25 cellular contexts compared by ENCODE assay signal in genomic region chr4:94305468-94306225, GRCh38. TPM values are rescaled to one million over a fixed set of nuclear protein-coding genes. Genes with fewer than 3 reads are reported as not detected.
DNase-seq lines count a peak whose midpoint lies in the region; ATAC-seq and TF ChIP-seq lines count a peak whose summit lies in the region.
"Had no signal": no experiment of that assay in that cellular context is flagged by ENCODE, and none has a peak within 500 bp of the region (broad histone marks: within the 10 kb centered on the region; RNA-seq: fewer than 3 reads in every experiment).

No MANE protein-coding gene starts in this region.

- H3K27me3 ChIP-seq in Caco-2 (replicated peaks; ENCODE audit: control insufficient read depth, insufficient read depth, low read length) (no peaks in the 10 kb centered on the region), tibial artery (no peaks in the 10 kb centered on the region)
- H3K27me3 ChIP-seq: pancreas, thyroid gland had no signal

- TF ChIP-seq CTCF in Caco-2 (IDR thresholded peaks at IDR 0.05; ENCODE audit: insufficient read depth in 1 of 2, low read depth in 1 of 2, low read length in 1 of 2, severe bottlenecking in 1 of 2, unreplicated experiment in 1 of 2) (no peak), progenitor cell of endocrine pancreas (IDR thresholded peaks at IDR 0.05; ENCODE audit: unreplicated experiment) (no peak), tibial artery (IDR thresholded peaks at IDR 0.05) (no peak)

- H3K36me3 ChIP-seq in Caco-2 (ENCODE audit: control insufficient read depth, insufficient read depth, low read length) (no peaks in the 10 kb centered on the region), tibial artery (no peaks in the 10 kb centered on the region)
- H3K36me3 ChIP-seq: HAP-1, pancreas, thyroid gland had no signal

- intact Hi-C loops in Caco-2 (cut with micrococcal nuclease; ENCODE audit: unreplicated experiment) (no loop called here), tibial artery (cut with DNase I; ENCODE audit: low total_unique reads) (no loop called here)

- CTCF ChIA-PET in Caco-2 (lab: Charles Lee) = interaction anchor here (1.4 to 2.1 kb wide), 2 partner anchors 26 to 28 kb away, joined by 3 to 9 read pairs; no protein-coding TSS in a partner anchor

- H3K4me1 ChIP-seq in Caco-2 = peaks cover 42% of the 10 kb centered on the region
- H3K4me1 ChIP-seq in tibial artery = peaks cover 0 to 5% (median 0%) of the 10 kb centered on the region in 4 donors
- H3K4me1 ChIP-seq: HAP-1, thyroid gland had no signal

- no peaks in the 10 kb centered on the region for H3K36me3 Mint-ChIP-seq in Caco-2 (ENCODE audit: insufficient read depth, unreplicated experiment)
- H3K36me3 Mint-ChIP-seq in progenitor cell of endocrine pancreas (ENCODE audit: insufficient read depth) = no peaks in the 10 kb centered on the region
- H3K36me3 Mint-ChIP-seq: CD8-positive, alpha-beta memory T cell; natural killer cell had no signal

- no peak overlapping the region for H3K4me3 Mint-ChIP-seq in Caco-2 (ENCODE audit: unreplicated experiment)
- H3K4me3 Mint-ChIP-seq in progenitor cell of endocrine pancreas (ENCODE audit: low read depth) = no peak overlapping the region
- H3K4me3 Mint-ChIP-seq: activated CD4-positive, alpha-beta T cell treated with anti-CD3 and anti-CD28 coated beads, Interleukin-2, amount 10 ng/mL, durations not matched to agents 24 days and 14 days; activated naive CD8-positive, alpha-beta T cell treated with anti-CD3 and anti-CD28 coated beads for 36 hours; activated T-helper 17 cell treated with anti-CD3 and anti-CD28 coated beads, Interleukin-2, amount 50 U/mL, for 72 hours; CD8-positive, alpha-beta memory T cell; natural killer cell had no signal

- H3K27ac ChIP-seq in tibial artery = no peak overlapping the region
- H3K27ac ChIP-seq: KMS-11, pancreas, thyroid gland had no signal

- H3K27me3 Mint-ChIP-seq in Caco-2 (ENCODE audit: insufficient read depth, unreplicated experiment) (no peaks in the 10 kb centered on the region), progenitor cell of endocrine pancreas (no peaks in the 10 kb centered on the region)
- H3K27me3 Mint-ChIP-seq: activated CD4-positive, alpha-beta T cell treated with anti-CD3 and anti-CD28 coated beads, Interleukin-2, amount 10 ng/mL, durations not matched to agents 24 days and 14 days; activated naive CD8-positive, alpha-beta T cell treated with anti-CD3 and anti-CD28 coated beads for 36 hours; activated T-helper 17 cell treated with anti-CD3 and anti-CD28 coated beads, Interleukin-2, amount 50 U/mL, for 72 hours; CD8-positive, alpha-beta memory T cell had no signal

- ATAC-seq in GM19463 (IDR thresholded peaks at IDR 0.05; ENCODE audit: unreplicated experiment) = no peak
- ATAC-seq: activated T-helper 17 cell treated with anti-CD3 and anti-CD28 coated beads, Interleukin-2, amount 50 U/mL, for 72 hours; natural killer cell; pancreas; stimulated activated naive CD8-positive, alpha-beta T cell treated with anti-CD3 and anti-CD28 coated beads, Interleukin-15, Interleukin-2, amounts not matched to agents 100 U/mL and 50 U/mL, for 24 hours had no signal

- no TSS peak for BruUV-seq in Caco-2 (replicated peaks; lab: Mats Ljungman, UMichigan)

- no peaks in the 10 kb centered on the region for H3K9me3 ChIP-seq in Caco-2
- H3K9me3 ChIP-seq in tibial artery = no peaks in the 10 kb centered on the region
- H3K9me3 ChIP-seq: HAP-1, pancreas, thyroid gland had no signal

- H3K27ac Mint-ChIP-seq in Caco-2 (ENCODE audit: unreplicated experiment) (peak overlapping the region; percentile 67), progenitor cell of endocrine pancreas (peak overlapping the region; percentile 32)
- H3K27ac Mint-ChIP-seq: activated CD4-positive, alpha-beta T cell treated with anti-CD3 and anti-CD28 coated beads, Interleukin-2, amount 10 ng/mL, durations not matched to agents 24 days and 14 days; activated naive CD8-positive, alpha-beta T cell treated with anti-CD3 and anti-CD28 coated beads for 36 hours; activated T-helper 17 cell treated with anti-CD3 and anti-CD28 coated beads, Interleukin-2, amount 50 U/mL, for 72 hours; CD8-positive, alpha-beta memory T cell; natural killer cell had no signal

- H3K9me3 Mint-ChIP-seq in Caco-2 (ENCODE audit: unreplicated experiment) (no peaks in the 10 kb centered on the region), progenitor cell of endocrine pancreas (ENCODE audit: low read depth) (no peaks in the 10 kb centered on the region)
- H3K9me3 Mint-ChIP-seq: activated CD4-positive, alpha-beta T cell treated with anti-CD3 and anti-CD28 coated beads, Interleukin-2, amount 10 ng/mL, durations not matched to agents 24 days and 14 days; activated T-helper 17 cell treated with anti-CD3 and anti-CD28 coated beads, Interleukin-2, amount 50 U/mL, for 72 hours; natural killer cell had no signal

- peaks cover 29% of the 10 kb centered on the region for H3K4me1 Mint-ChIP-seq in Caco-2 (ENCODE audit: low read depth, unreplicated experiment)
- H3K4me1 Mint-ChIP-seq in progenitor cell of endocrine pancreas (ENCODE audit: low read depth) = peaks cover 8% of the 10 kb centered on the region
- H3K4me1 Mint-ChIP-seq: activated CD4-positive, alpha-beta T cell treated with anti-CD3 and anti-CD28 coated beads, Interleukin-2, amount 10 ng/mL, durations not matched to agents 24 days and 14 days; activated naive CD8-positive, alpha-beta T cell treated with anti-CD3 and anti-CD28 coated beads for 36 hours; activated T-helper 17 cell treated with anti-CD3 and anti-CD28 coated beads, Interleukin-2, amount 50 U/mL, for 72 hours; CD8-positive, alpha-beta memory T cell; natural killer cell had no signal

- DNase-seq in Caco-2 (no peak), LHCN-M2 (ENCODE audit: low read depth) (peak; percentile 94), erythroblast (lab: John Stamatoyannopoulos, UW) (peak; percentile 17 to 45), progenitor cell of endocrine pancreas (ENCODE audit: low spot score, unreplicated experiment) (no peak), NCI-H2081 treated with DMSO at 0.1 percent for 48 hours (lab: John Stamatoyannopoulos, UW) (no peak), tibial artery (no peak)
- DNase-seq: activated CD4-positive, alpha-beta T cell treated with anti-CD3 and anti-CD28 coated beads, Interleukin-2, amount 10 ng/mL, durations not matched to agents 24 days and 14 days; activated naive CD8-positive, alpha-beta T cell treated with anti-CD3 and anti-CD28 coated beads for 36 hours; CD8-positive, alpha-beta memory T cell; cortex of kidney; DMS79 treated with DMSO at 0.1 percent for 48 hours; hypothalamus; islet precursor cell; natural killer cell; NCI-H1930; NCI-H345; pancreas; stimulated activated CD4-positive, alpha-beta T cell treated with anti-CD3 and anti-CD28 coated beads, Interleukin-2, amount 100 ng/mL, for 48 hours; stimulated activated naive CD8-positive, alpha-beta T cell treated with anti-CD3 and anti-CD28 coated beads, Interleukin-15, Interleukin-2, amounts not matched to agents 100 U/mL and 50 U/mL, for 24 hours; thyroid gland had no signal

- H3K4me3 ChIP-seq in Caco-2 (ENCODE audit: low read depth, low read length) = no peak overlapping the region
- no peak overlapping the region for H3K4me3 ChIP-seq in tibial artery
- H3K4me3 ChIP-seq: HAP-1, pancreas, thyroid gland had no signal

- no peak for TF ChIP-seq POLR2A in erythroblast (IDR thresholded peaks at IDR 0.05; ENCODE audit: low read length)

- POLR2A ChIA-PET in Caco-2 (lab: Charles Lee) = no interaction called here

RNA-seq across cellular contexts. Expression of gene HPGDS, which starts 37.0 kb away (rescaled TPM):
- not detected in 2 replicates for total RNA-seq in Caco-2 (2022)
- total RNA-seq in LHCN-M2 (2014; rRNA removed) = not detected in 2 replicates
- not detected for polyA plus RNA-seq in LHCN-M2 (2012)
- total RNA-seq in progenitor cell of endocrine pancreas = not detected in 2 replicates
- total RNA-seq: activated CD4-positive, alpha-beta T cell treated with anti-CD3 and anti-CD28 coated beads, Interleukin-2, amount 10 ng/mL, durations not matched to agents 24 days and 14 days; activated naive CD8-positive, alpha-beta T cell treated with anti-CD3 and anti-CD28 coated beads for 36 hours; HT-29 had no signal
- polyA plus RNA-seq: CD8-positive, alpha-beta memory T cell had no signal

Comparison
In these comparisons a context has a peak if more than half of its experiments do, and no peak if none do; other contexts are left out.
1. DNase-seq: peak in LHCN-M2 (single experiment) and erythroblast (2 of 2); none in Caco-2 (0 of 2), progenitor cell of endocrine pancreas (single experiment), NCI-H2081 treated with DMSO at 0.1 percent for 48 hours (single experiment) and tibial artery (0 of 2).